Comparison of ENCODE assay signal across 11 cellular contexts in the genomic region with DNA sequence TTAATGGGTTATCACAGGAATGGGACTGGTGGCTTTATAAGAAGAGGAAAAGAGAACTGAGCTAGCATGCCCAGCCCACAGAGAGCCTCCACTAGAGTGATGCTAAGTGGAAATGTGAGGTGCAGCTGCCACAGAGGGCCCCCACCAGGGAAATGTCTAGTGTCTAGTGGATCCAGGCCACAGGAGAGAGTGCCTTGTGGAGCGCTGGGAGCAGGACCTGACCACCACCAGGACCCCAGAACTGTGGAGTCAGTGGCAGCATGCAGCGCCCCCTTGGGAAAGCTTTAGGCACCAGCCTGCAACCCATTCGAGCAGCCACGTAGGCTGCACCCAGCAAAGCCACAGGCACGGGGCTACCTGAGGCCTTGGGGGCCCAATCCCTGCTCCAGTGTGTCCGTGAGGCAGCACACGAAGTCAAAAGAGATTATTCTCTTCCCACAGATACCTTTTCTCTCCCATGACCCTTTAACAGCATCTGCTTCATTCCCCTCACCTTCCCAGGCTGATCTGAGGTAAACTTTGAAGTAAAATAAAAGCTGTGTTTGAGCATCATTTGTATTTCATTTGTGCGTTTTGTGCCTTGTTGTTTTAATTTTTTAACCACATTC. TPM values are rescaled to one million over a fixed set of nuclear protein-coding genes. Genes with fewer than 3 reads are reported as not detected.
DNase-seq lines count a peak whose midpoint lies in the region; ATAC-seq and TF ChIP-seq lines count a peak whose summit lies in the region.
"Had no signal": no experiment of that assay in that cellular context is flagged by ENCODE, and none has a peak within 500 bp of the region (broad histone marks: within the 10 kb centered on the region; RNA-seq: fewer than 3 reads in every experiment).

No MANE protein-coding gene starts in this region.

- POLR2A ChIA-PET in activated CD4-positive, alpha-beta T cell treated with anti-CD3 and anti-CD28 coated beads for 36 hours (lab: Charles Lee), result interaction anchor here (0.6 to 5.3 kb wide), 11 partner anchors 10 to 786 kb away, joined by 3 to 45 read pairs (median 5); no protein-coding TSS in a partner anchor

- H3K27ac ChIP-seq in tibial artery, result no peak overlapping the region
- H3K27ac ChIP-seq: A549, colonic mucosa, SK-N-MC had no signal

- TF ChIP-seq POLR2A in erythroblast (IDR thresholded peaks at IDR 0.05; ENCODE audit: low read length), result peak; percentile 16

- no peaks in the 10 kb centered on the region for H3K27me3 Mint-ChIP-seq in activated CD4-positive, alpha-beta T cell treated with anti-CD3 and anti-CD28 coated beads for 36 hours
- no peaks in the 10 kb centered on the region for H3K27me3 Mint-ChIP-seq in stimulated activated memory B cell treated with anti-CD40 and anti-IgM and Interleukin-4, amounts not matched to agents 10 μg/mL and 1 μg/mL and 100 μg/mL, for 72 hours

- H3K4me3 ChIP-seq in tibial artery, result no peak overlapping the region
- H3K4me3 ChIP-seq: A549, SK-N-MC had no signal

- peak; percentile 75 for DNase-seq in activated CD4-positive, alpha-beta T cell treated with anti-CD3 and anti-CD28 coated beads for 36 hours
- no peak for DNase-seq in activated CD4-positive, alpha-beta T cell treated with anti-CD3 and anti-CD28 coated beads, Interleukin-2, amount 50 U/mL, for 4 hours
- peak; percentile 57 to 67 for DNase-seq in activated CD4-positive, alpha-beta T cell treated with anti-CD3 and anti-CD28 coated beads, Interleukin-2, amount 50 U/mL, for 48 hours
- peak in 1 of 2 experiments; percentile 10 for DNase-seq in erythroblast (lab: John Stamatoyannopoulos, UW)
- DNase-seq in tibial artery, result no peak
- no peak for DNase-seq in RKO (ENCODE audit: low spot score)
- DNase-seq: colonic mucosa had no signal

- H3K4me1 ChIP-seq in tibial artery, result peaks cover 0 to 26% (median 17%) of the 10 kb centered on the region in 4 donors

- no peaks in the 10 kb centered on the region for H3K9me3 Mint-ChIP-seq in activated CD4-positive, alpha-beta T cell treated with anti-CD3 and anti-CD28 coated beads for 36 hours (ENCODE audit: low read depth)
- no peaks in the 10 kb centered on the region for H3K9me3 Mint-ChIP-seq in stimulated activated memory B cell treated with anti-CD40 and anti-IgM and Interleukin-4, amounts not matched to agents 10 μg/mL and 1 μg/mL and 100 μg/mL, for 72 hours

- peak overlapping the region; percentile 94 for H3K27ac Mint-ChIP-seq in activated CD4-positive, alpha-beta T cell treated with anti-CD3 and anti-CD28 coated beads for 36 hours
- peak overlapping the region; percentile 54 for H3K27ac Mint-ChIP-seq in stimulated activated memory B cell treated with anti-CD40 and anti-IgM and Interleukin-4, amounts not matched to agents 10 μg/mL and 1 μg/mL and 100 μg/mL, for 72 hours

- H3K36me3 ChIP-seq in tibial artery, result peaks cover 28 to 40% (median 40%) of the 10 kb centered on the region in 3 donors

- no peaks in the 10 kb centered on the region for H3K27me3 ChIP-seq in tibial artery
- H3K27me3 ChIP-seq: colonic mucosa had no signal

- peaks cover 60% of the 10 kb centered on the region for H3K36me3 Mint-ChIP-seq in activated CD4-positive, alpha-beta T cell treated with anti-CD3 and anti-CD28 coated beads for 36 hours (ENCODE audit: low read depth)
- H3K36me3 Mint-ChIP-seq in stimulated activated memory B cell treated with anti-CD40 and anti-IgM and Interleukin-4, amounts not matched to agents 10 μg/mL and 1 μg/mL and 100 μg/mL, for 72 hours, result peaks cover 52% of the 10 kb centered on the region

- ATAC-seq in activated CD4-positive, alpha-beta T cell treated with anti-CD3 and anti-CD28 coated beads for 36 hours, result no peak
- no peak for ATAC-seq in stimulated activated memory B cell treated with anti-CD40 and anti-IgM and Interleukin-4, amounts not matched to agents 10 μg/mL and 1 μg/mL and 100 μg/mL, for 72 hours
- ATAC-seq in HG02588 (IDR thresholded peaks at IDR 0.05; ENCODE audit: unreplicated experiment), result no peak
- ATAC-seq: A549 had no signal

- CTCF ChIA-PET in activated CD4-positive, alpha-beta T cell treated with anti-CD3 and anti-CD28 coated beads for 36 hours (lab: Charles Lee), result interaction anchor here (0.7 to 8.0 kb wide), 20 partner anchors 9 to 266 kb away, joined by 3 to 152 read pairs (median 6); a partner anchor contains a TSS

- H3K9me3 ChIP-seq in tibial artery, result no peaks in the 10 kb centered on the region
- H3K9me3 ChIP-seq: A549, colonic mucosa had no signal

- H3K4me1 Mint-ChIP-seq in activated CD4-positive, alpha-beta T cell treated with anti-CD3 and anti-CD28 coated beads for 36 hours, result peaks cover 57% of the 10 kb centered on the region
- H3K4me1 Mint-ChIP-seq in stimulated activated memory B cell treated with anti-CD40 and anti-IgM and Interleukin-4, amounts not matched to agents 10 μg/mL and 1 μg/mL and 100 μg/mL, for 72 hours, result peaks cover 81% of the 10 kb centered on the region

- TF ChIP-seq CTCF in tibial artery (IDR thresholded peaks at IDR 0.05), result no peak

- H3K4me3 Mint-ChIP-seq in activated CD4-positive, alpha-beta T cell treated with anti-CD3 and anti-CD28 coated beads for 36 hours, result peak overlapping the region; percentile 95
- peak overlapping the region; percentile 62 for H3K4me3 Mint-ChIP-seq in stimulated activated memory B cell treated with anti-CD40 and anti-IgM and Interleukin-4, amounts not matched to agents 10 μg/mL and 1 μg/mL and 100 μg/mL, for 72 hours

- intact Hi-C loops in activated CD4-positive, alpha-beta T cell treated with anti-CD3 and anti-CD28 coated beads for 36 hours (cut with DNase I, micrococcal nuclease), result loop anchor here in 1 of 2 experiments (2.0 to 5.0 kb wide), 2 partner anchors 15 to 229 kb away; a partner anchor contains a TSS
- intact Hi-C loops in tibial artery (cut with DNase I; ENCODE audit: low total_unique reads), result loop anchor here (2.0 kb wide), 1 partner anchor 419 kb away; no protein-coding TSS in a partner anchor

RNA-seq across cellular contexts. Expression of a gene that starts 4.4 kb away (rescaled TPM):
- 100 to 1,000 TPM; 451 to 502 TPM for total RNA-seq in activated CD4-positive, alpha-beta T cell treated with anti-CD3 and anti-CD28 coated beads for 36 hours

Comparison
In these comparisons a context has a peak if more than half of its experiments do, and no peak if none do; other contexts are left out.
1. DNase-seq: peak in activated CD4-positive, alpha-beta T cell treated with anti-CD3 and anti-CD28 coated beads for 36 hours (single experiment) and activated CD4-positive, alpha-beta T cell treated with anti-CD3 and anti-CD28 coated beads, Interleukin-2, amount 50 U/mL, for 48 hours (2 of 2); none in activated CD4-positive, alpha-beta T cell treated with anti-CD3 and anti-CD28 coated beads, Interleukin-2, amount 50 U/mL, for 4 hours (0 of 2), tibial artery (0 of 2) and RKO (single experiment).